ENCODE assay signal across 1 cellular context in the genomic region with DNA sequence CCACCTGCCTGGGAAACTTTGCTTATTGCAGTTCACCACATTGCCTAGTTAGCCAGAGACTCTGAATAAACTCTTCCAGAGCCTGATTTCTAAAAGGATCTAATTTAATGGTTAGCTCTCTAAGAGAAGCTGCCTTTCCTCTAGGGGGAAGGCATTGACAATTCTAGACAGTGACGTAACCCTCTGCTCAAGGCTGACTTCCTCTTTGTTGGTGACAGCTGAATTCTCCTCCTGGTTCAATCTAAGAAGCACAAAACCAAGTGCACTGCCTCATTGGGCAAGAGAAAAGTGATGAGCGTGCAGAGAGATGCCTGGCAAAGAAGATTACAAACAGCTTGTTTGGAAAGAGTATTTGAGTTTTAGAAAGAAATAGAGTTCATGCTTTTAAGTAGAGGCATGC.
TF ChIP-seq lines count a peak whose summit lies in the region.

No MANE protein-coding gene starts in this region.

TF ChIP-seq in WTC11, 78 proteins besides CTCF, POLR2A, EP300 and RAD21 (continued from another document):
- no peak for TF ChIP-seq AFF4 (CRISPR knock-in tag; IDR thresholded peaks at IDR 0.05; ENCODE audit: borderline replicate concordance)
